8 cellular contexts compared by ENCODE assay signal in genomic region chr19:18091217-18091608, GRCh38. TPM values are rescaled to one million over a fixed set of nuclear protein-coding genes. Genes with fewer than 3 reads are reported as not detected.
DNase-seq lines count a peak whose midpoint lies in the region; ATAC-seq and TF ChIP-seq lines count a peak whose summit lies in the region.

No MANE protein-coding gene starts in this region.

- in situ Hi-C loops in GM13977 (cut with MboI; ENCODE audit: low pct_unique_long_range_greater_than_20kb, low sequenced_read_pairs, unreplicated experiment) (no loop called here), gastrocnemius medialis (cut with MboI; ENCODE audit: low sequenced_read_pairs in 4 of 4) (loop anchor here in 1 of 4 donors (25.0 kb wide), 1 partner anchor 479 kb away; no protein-coding TSS in a partner anchor)

- no peaks in the 10 kb centered on the region for H3K4me1 ChIP-seq in gastrocnemius medialis

- no peaks in the 10 kb centered on the region for H3K36me3 ChIP-seq in gastrocnemius medialis

- WGBS in adipose tissue, 3 donors, result 29 to 66% (median 42%) methylated on average over 12 of the region's 12 CpGs

- H3K27me3 ChIP-seq in gastrocnemius medialis, result peaks cover 0 to 13% (median 0%) of the 10 kb centered on the region in 3 donors

- ATAC-seq in gastrocnemius medialis (no peak), GM21737 (IDR thresholded peaks at IDR 0.05; ENCODE audit: unreplicated experiment) (no peak)

- intact Hi-C loops in gastrocnemius medialis (cut with DNase I; ENCODE audit: low total_unique reads), result no loop called here

- H3K27ac ChIP-seq in adipose tissue (ENCODE audit: low read depth, low read length) (peak overlapping the region; percentile 35), gastrocnemius medialis (no peak overlapping the region)

- no peaks in the 10 kb centered on the region for H3K9me3 ChIP-seq in gastrocnemius medialis

- TF ChIP-seq POLR2A in gastrocnemius medialis (IDR thresholded peaks at IDR 0.05), result peak in 1 of 2 donors; percentile 12

- DNase-seq in GM13977 (ENCODE audit: low spot score) (peak; percentile 45), T-helper 22 cell (ENCODE audit: low read depth) (peak; percentile 77), gastrocnemius medialis (peak; percentile 24 to 46), occipital lobe (lab: John Stamatoyannopoulos, UW) (no peak), 8988T (no peak), NCI-H1436 treated with DMSO at 0.1 percent for 48 hours (lab: John Stamatoyannopoulos, UW) (no peak)

- H3K4me3 ChIP-seq in gastrocnemius medialis, result no peak overlapping the region

- TF ChIP-seq CTCF in GM13977 (IDR thresholded peaks at IDR 0.05; ENCODE audit: extremely low read depth, insufficient read depth, missing control alignments), result no peak
- TF ChIP-seq CTCF in gastrocnemius medialis (IDR thresholded peaks at IDR 0.05 in 4 of 5, conservative IDR thresholded peaks at IDR 0.05 in 1 of 5), result no peak

RNA-seq across cellular contexts. Expression of gene IL12RB1, which starts 4.5 kb away (rescaled TPM):
- polyA plus RNA-seq in adipose tissue, result 1 to 10 TPM in 1 of 3 donors, under 1 TPM in 2; 0.31 to 1.2 (median 1.00) TPM
- under 1 TPM in 2 of 4 donors, not detected in 2; 0.16 to 0.20 TPM for total RNA-seq in gastrocnemius medialis
- 0.47 TPM for total RNA-seq in occipital lobe

RNA-seq across cellular contexts. Expression of gene MAST3, which starts 6.4 kb away (rescaled TPM):
- polyA plus RNA-seq in adipose tissue, result 10 to 100 TPM in 1 of 3 donors, 1 to 10 TPM in 2; 3.5 to 10.8 (median 5.5) TPM
- total RNA-seq in gastrocnemius medialis (1 to 10 TPM in 3 of 4 donors, under 1 TPM in 1; 0.66 to 2.8 (median 1.6) TPM), occipital lobe (5.0 TPM)

Comparison
In these comparisons a context has a peak if more than half of its experiments do, and no peak if none do; other contexts are left out.
1. DNase-seq: peak in GM13977 (single experiment), T-helper 22 cell (single experiment) and gastrocnemius medialis (2 of 2); none in occipital lobe (single experiment), 8988T (single experiment) and NCI-H1436 treated with DMSO at 0.1 percent for 48 hours (single experiment).